Comparison of ENCODE assay signal across 26 cellular contexts in genomic region chr2:185990861-185991525, GRCh38.
DNase-seq lines count a peak whose midpoint lies in the region; TF ChIP-seq lines count a peak whose summit lies in the region.
"Had no signal": no experiment of that assay in that cellular context is flagged by ENCODE, and none has a peak within 500 bp of the region (broad histone marks: within the 10 kb centered on the region; RNA-seq: fewer than 3 reads in every experiment).

No MANE protein-coding gene starts in this region.

- no peak overlapping the region for H2BK15ac ChIP-seq in mesenchymal stem cell (ENCODE audit: low read depth, poor library complexity, severe bottlenecking)

- H3K27ac ChIP-seq in mesenchymal stem cell (ENCODE audit: low read length, poor library complexity, severe bottlenecking) = peak overlapping the region; percentile 34
- H3K27ac ChIP-seq: breast epithelium, suprapubic skin, uterus had no signal

- H3K14ac ChIP-seq in mesenchymal stem cell (ENCODE audit: low read length in 2 of 2) = no peak overlapping the region

- no peaks in the 10 kb centered on the region for H3K9me3 ChIP-seq in mesenchymal stem cell (ENCODE audit: control insufficient read depth, low read length)
- H3K9me3 ChIP-seq: breast epithelium, suprapubic skin, uterus had no signal

- no peaks in the 10 kb centered on the region for H3K79me1 ChIP-seq in mesenchymal stem cell (replicated peaks; ENCODE audit: low read length, poor library complexity, severe bottlenecking)

- H4K91ac ChIP-seq in mesenchymal stem cell (ENCODE audit: low read length) = no peak overlapping the region

- H3K4me1 ChIP-seq in mesenchymal stem cell (ENCODE audit: control insufficient read depth, insufficient read depth, low read depth, low read length) = peaks cover 2% of the 10 kb centered on the region
- H3K4me1 ChIP-seq: breast epithelium, suprapubic skin, uterus had no signal

- no peak overlapping the region for H2BK12ac ChIP-seq in mesenchymal stem cell (ENCODE audit: low read length in 2 of 2)

- no peak overlapping the region for H3K23ac ChIP-seq in mesenchymal stem cell (ENCODE audit: low read length in 2 of 2)

- no peak overlapping the region for H2AFZ ChIP-seq in mesenchymal stem cell (ENCODE audit: low read depth, low read length)

- WGBS in mesenchymal stem cell = 2% methylated on average over 3 of the region's 6 CpGs

- H2BK120ac ChIP-seq in mesenchymal stem cell (ENCODE audit: low read depth, low read length) = no peak overlapping the region

- DNase-seq in COLO829 (ENCODE audit: low spot score) = peak; percentile 3
- DNase-seq in HCEC 1CT = peak; percentile 64
- peak; percentile 23 for DNase-seq in astrocyte of the spinal cord (ENCODE audit: low read depth, low spot score)
- peak; percentile 89 for DNase-seq in mesenchymal stem cell
- DNase-seq in head of caudate nucleus = no peak
- DNase-seq in NAMALWA (ENCODE audit: low spot score) = no peak
- DNase-seq in RKO (ENCODE audit: low spot score) = no peak
- no peak for DNase-seq in NCI-H2196 (lab: John Stamatoyannopoulos, UW; ENCODE audit: unreplicated experiment)
- DNase-seq: activated CD4-positive, alpha-beta T cell treated with anti-CD3 and anti-CD28 coated beads for 48 hours; activated CD8-positive, alpha-beta memory T cell treated with anti-CD3 and anti-CD28 coated beads, Interleukin-2, amount 10 ng/mL, durations not matched to agents 7 days and 5 days; activated naive CD8-positive, alpha-beta T cell treated with anti-CD3 and anti-CD28 coated beads, Interleukin-2, amount 10 ng/mL, durations not matched to agents 7 days and 5 days; C1 segment of cervical spinal cord; cortex of kidney; DMS 273 treated with DMSO at 0.1 percent for 48 hours; GF-D8; hypothalamus; mammary epithelial cell; naive B cell; NCI-H1436 treated with DMSO at 0.1 percent for 48 hours; NCI-H2171; occipital lobe; OCI-M1; T-cell; uterus had no signal

- no peak for TF ChIP-seq CTCF in astrocyte of the spinal cord (IDR thresholded peaks at IDR 0.05; ENCODE audit: low read depth, low read length)

- no peak overlapping the region for H3K18ac ChIP-seq in mesenchymal stem cell (ENCODE audit: low read depth in 1 of 2, low read length in 2 of 2)

- H2BK5ac ChIP-seq in mesenchymal stem cell (ENCODE audit: low read depth, low read length, poor library complexity, severe bottlenecking) = no peak overlapping the region

- no peaks in the 10 kb centered on the region for H3K27me3 ChIP-seq in mesenchymal stem cell (ENCODE audit: control insufficient read depth in 1 of 2, insufficient read depth in 1 of 2, low read length in 2 of 2)
- H3K27me3 ChIP-seq: breast epithelium, suprapubic skin, uterus had no signal

- peak overlapping the region; percentile 51 for H2AK5ac ChIP-seq in mesenchymal stem cell (ENCODE audit: low read length, severe bottlenecking)

- no peak overlapping the region for H3K4me3 ChIP-seq in astrocyte of the spinal cord (ENCODE audit: low read depth, low read length)
- H3K4me3 ChIP-seq in mesenchymal stem cell (ENCODE audit: insufficient read depth in 1 of 2, low read depth in 1 of 2, low read length in 2 of 2) = no peak overlapping the region
- H3K4me3 ChIP-seq: breast epithelium, suprapubic skin, uterus had no signal

- no peak overlapping the region for H4K8ac ChIP-seq in mesenchymal stem cell (ENCODE audit: low read length)

- intact Hi-C loops in head of caudate nucleus (cut with DNase I) = no loop called here

- H3K4me2 ChIP-seq in mesenchymal stem cell (ENCODE audit: low read length, poor library complexity, severe bottlenecking) = no peak overlapping the region

- H3K4ac ChIP-seq in mesenchymal stem cell (ENCODE audit: low read depth in 1 of 2, low read length in 2 of 2) = no peak overlapping the region

- H3K9ac ChIP-seq in mesenchymal stem cell (ENCODE audit: low read length) = no peak overlapping the region

- no peaks in the 10 kb centered on the region for H3K36me3 ChIP-seq in mesenchymal stem cell (ENCODE audit: control insufficient read depth in 1 of 2, insufficient read depth in 2 of 2, low read depth in 1 of 2, low read length in 2 of 2)
- H3K36me3 ChIP-seq: breast epithelium, suprapubic skin, uterus had no signal

- in situ Hi-C loops in astrocyte of the spinal cord (cut with HindIII; ENCODE audit: low sequenced_read_pairs) = no loop called here

Comparison
In these comparisons a context has a peak if more than half of its experiments do, and no peak if none do; other contexts are left out.
1. DNase-seq: peak in COLO829 (single experiment), HCEC 1CT (single experiment), astrocyte of the spinal cord (single experiment) and mesenchymal stem cell (single experiment); none in head of caudate nucleus (0 of 42), NAMALWA (single experiment), RKO (single experiment) and NCI-H2196 (single experiment).